ENCODE assay signal across 9 cellular contexts in genomic region chr22:30668306-30668655, GRCh38. TPM values are rescaled to one million over a fixed set of nuclear protein-coding genes. Genes with fewer than 3 reads are reported as not detected.
DNase-seq lines count a peak whose midpoint lies in the region; ATAC-seq, FAIRE-seq and TF ChIP-seq lines count a peak whose summit lies in the region.
"Had no signal": no experiment of that assay in that cellular context is flagged by ENCODE, and none has a peak within 500 bp of the region (broad histone marks: within the 10 kb centered on the region; RNA-seq: fewer than 3 reads in every experiment).

No MANE protein-coding gene starts in this region.

- no peak for FAIRE-seq in keratinocyte (lab: Jason Lieb, UNC)
- FAIRE-seq: colon had no signal

- intact Hi-C loops in activated CD8-positive, alpha-beta T cell treated with anti-CD3 and anti-CD28 coated beads for 36 hours (cut with micrococcal nuclease), result no loop called here

- H4K20me1 ChIP-seq in keratinocyte (ENCODE audit: control insufficient read depth, extremely low read depth, insufficient read depth, low read length), result no peaks in the 10 kb centered on the region

- H3K4me3 ChIP-seq in keratinocyte (ENCODE audit: control insufficient read depth in 2 of 3, extremely low read depth in 1 of 3, insufficient read depth in 2 of 3, low read depth in 1 of 3, low read length in 3 of 3) (peak overlapping the region; percentile 66 to 95 (median 89)), thoracic aorta (peak overlapping the region; percentile 84)

- no peaks in the 10 kb centered on the region for H3K79me2 ChIP-seq in keratinocyte (ENCODE audit: control insufficient read depth, insufficient read depth, low read length)

- H3K4me2 ChIP-seq in keratinocyte (ENCODE audit: control insufficient read depth, extremely low read depth, insufficient read depth, low read depth, low read length), result peak overlapping the region; percentile 98

- H3K36me3 ChIP-seq in keratinocyte (ENCODE audit: control insufficient read depth in 2 of 2, extremely low read depth in 1 of 2, insufficient read depth in 2 of 2, low read length in 2 of 2), result peaks cover 4 to 8% of the 10 kb centered on the region in 2 experiments
- no peaks in the 10 kb centered on the region for H3K36me3 ChIP-seq in thoracic aorta

- POLR2A ChIA-PET in activated CD8-positive, alpha-beta T cell treated with anti-CD3 and anti-CD28 coated beads for 36 hours (lab: Charles Lee), result no interaction called here

- no peaks in the 10 kb centered on the region for H3K9me1 ChIP-seq in keratinocyte (ENCODE audit: control insufficient read depth, extremely low read depth, insufficient read depth, low read length)

- peaks cover 3% of the 10 kb centered on the region for H3K36me3 Mint-ChIP-seq in activated T-cell treated with anti-CD3 and anti-CD28 coated beads, Interleukin-2, amount 50 U/mL, for 4 hours (ENCODE audit: insufficient read depth)
- H3K36me3 Mint-ChIP-seq in activated CD8-positive, alpha-beta T cell treated with anti-CD3 and anti-CD28 coated beads for 36 hours (ENCODE audit: low read depth), result peaks cover 6% of the 10 kb centered on the region

- CTCF ChIA-PET in activated CD8-positive, alpha-beta T cell treated with anti-CD3 and anti-CD28 coated beads for 36 hours (lab: Charles Lee), result interaction anchor here (1.6 to 2.2 kb wide), 3 partner anchors 18 to 34 kb away, joined by 6 to 10 read pairs (median 9); partner anchors contain the start of gene SLC35E4

- dilution Hi-C loops in keratinocyte (cut with MboI; ENCODE audit: extremely low pct_ligation_motif_present, low sequenced_read_pairs), result no loop called here

- peak overlapping the region; percentile 95 for H3K4me3 Mint-ChIP-seq in activated T-cell treated with anti-CD3 and anti-CD28 coated beads, Interleukin-2, amount 50 U/mL, for 4 hours
- peak overlapping the region; percentile 84 for H3K4me3 Mint-ChIP-seq in activated CD8-positive, alpha-beta T cell treated with anti-CD3 and anti-CD28 coated beads for 36 hours

- ATAC-seq in activated T-cell treated with anti-CD3 and anti-CD28 coated beads, Interleukin-2, amount 50 U/mL, for 4 hours, result no peak
- ATAC-seq in activated CD8-positive, alpha-beta T cell treated with anti-CD3 and anti-CD28 coated beads for 36 hours, result no peak
- no peak for ATAC-seq in thoracic aorta (ENCODE audit: insufficient number of reproducible peaks, low FRiP score, low read depth)

- no peaks in the 10 kb centered on the region for H3K27me3 Mint-ChIP-seq in activated T-cell treated with anti-CD3 and anti-CD28 coated beads, Interleukin-2, amount 50 U/mL, for 4 hours (ENCODE audit: low read depth)
- peaks cover 2% of the 10 kb centered on the region for H3K27me3 Mint-ChIP-seq in activated CD8-positive, alpha-beta T cell treated with anti-CD3 and anti-CD28 coated beads for 36 hours

- DNase-seq in activated T-cell treated with anti-CD3 and anti-CD28 coated beads, Interleukin-2, amount 50 U/mL, for 4 hours, result no peak
- DNase-seq in activated T-cell treated with anti-CD3 and anti-CD28 coated beads for 4 hours (no peak), keratinocyte (ENCODE audit: low read depth, low spot score) (no peak), thoracic aorta (ENCODE audit: low spot score) (no peak), ureter (ENCODE audit: low spot score) (no peak), SHP77 treated with DMSO at 0.1 percent for 48 hours (lab: John Stamatoyannopoulos, UW) (no peak), glomerular visceral epithelial cell (ENCODE audit: extremely low spot score) (no peak)
- DNase-seq in activated CD8-positive, alpha-beta T cell treated with anti-CD3 and anti-CD28 coated beads for 36 hours, result no peak

- no peak overlapping the region for H3K27ac Mint-ChIP-seq in activated CD8-positive, alpha-beta T cell treated with anti-CD3 and anti-CD28 coated beads for 36 hours

- peaks cover 22% of the 10 kb centered on the region for H3K4me1 Mint-ChIP-seq in activated T-cell treated with anti-CD3 and anti-CD28 coated beads, Interleukin-2, amount 50 U/mL, for 4 hours (ENCODE audit: low read depth)
- H3K4me1 Mint-ChIP-seq in activated CD8-positive, alpha-beta T cell treated with anti-CD3 and anti-CD28 coated beads for 36 hours (ENCODE audit: low read depth), result peaks cover 19% of the 10 kb centered on the region

- H3K4me1 ChIP-seq in keratinocyte (ENCODE audit: control insufficient read depth, extremely low read depth, insufficient read depth, low read length) (peaks cover 21% of the 10 kb centered on the region), thoracic aorta (ENCODE audit: control insufficient read depth in 1 of 2, low read depth in 2 of 2) (peaks cover 0 to 13% of the 10 kb centered on the region in 2 donors)

- H3K9me3 ChIP-seq in keratinocyte (ENCODE audit: control insufficient read depth, low read depth, low read length), result no peaks in the 10 kb centered on the region
- no peaks in the 10 kb centered on the region for H3K9me3 ChIP-seq in thoracic aorta

- H3K27ac ChIP-seq in keratinocyte (ENCODE audit: control insufficient read depth, insufficient read depth, low read length) (peak overlapping the region; percentile 60), thoracic aorta (no peak overlapping the region)

- H3K9me3 Mint-ChIP-seq in activated T-cell treated with anti-CD3 and anti-CD28 coated beads, Interleukin-2, amount 50 U/mL, for 4 hours, result no peaks in the 10 kb centered on the region
- no peaks in the 10 kb centered on the region for H3K9me3 Mint-ChIP-seq in activated CD8-positive, alpha-beta T cell treated with anti-CD3 and anti-CD28 coated beads for 36 hours

- H2AFZ ChIP-seq in keratinocyte (ENCODE audit: control insufficient read depth, low read length), result peak overlapping the region; percentile 98

- H3K27me3 ChIP-seq in keratinocyte (ENCODE audit: control insufficient read depth, extremely low read depth, insufficient read depth, low read length) (no peaks in the 10 kb centered on the region), thoracic aorta (replicated peaks; ENCODE audit: insufficient read depth) (no peaks in the 10 kb centered on the region)

- peak overlapping the region; percentile 83 for H3K9ac ChIP-seq in keratinocyte (ENCODE audit: control insufficient read depth, extremely low read depth, insufficient read depth, low read length)

- TF ChIP-seq CTCF in activated CD8-positive, alpha-beta T cell treated with anti-CD3 and anti-CD28 coated beads for 36 hours (IDR thresholded peaks at IDR 0.05), result no peak
- TF ChIP-seq CTCF in keratinocyte (optimal IDR thresholded peaks at IDR 0.05 in 1 of 3, IDR thresholded peaks at IDR 0.05 in 1 of 3, conservative IDR thresholded peaks at IDR 0.05 in 1 of 3; ENCODE audit: extremely low read depth in 1 of 3, insufficient read depth in 2 of 3, low read length in 3 of 3) (no peak), thoracic aorta (IDR thresholded peaks at IDR 0.05) (no peak)

RNA-seq across cellular contexts. Expression of gene DUSP18, which starts 0.6 kb away (rescaled TPM):
- 1 to 10 TPM; 7.0 to 8.9 (median 7.8) TPM for total RNA-seq in activated T-cell treated with anti-CD3 and anti-CD28 coated beads, Interleukin-2, amount 50 U/mL, for 4 hours
- 1 to 10 TPM; 4.1 to 4.4 TPM for total RNA-seq in activated CD8-positive, alpha-beta T cell treated with anti-CD3 and anti-CD28 coated beads for 36 hours
- polyA plus RNA-seq in keratinocyte, result 12.6 to 21.1 TPM (median 17.9 TPM) in 3 replicates
- polyA plus RNA-seq in keratinocyte (2011; ENCODE audit: low read depth), result 2.4 TPM
- polyA plus RNA-seq in keratinocyte (2011; cell fraction: cytosol; rRNA removed), result 14.7 and 17.9 TPM in 2 replicates
- 29.4 and 37.4 TPM in 2 replicates for polyA plus RNA-seq in keratinocyte (2011; cell fraction: nucleus; rRNA removed)
- 8.4 and 10.6 TPM in 2 replicates for polyA plus RNA-seq in keratinocyte (2012; ENCODE audit: low replicate concordance)
- polyA minus RNA-seq in keratinocyte, result 27.2 to 58.7 TPM (median 36.4 TPM) in 3 replicates
- polyA minus RNA-seq in keratinocyte (2011; cell fraction: cytosol; rRNA and poly(A)+ RNA removed), result 27.8 TPM
- 13.9 and 21.8 TPM in 2 replicates for polyA minus RNA-seq in keratinocyte (2011; cell fraction: nucleus; rRNA and poly(A)+ RNA removed)
- total RNA-seq in thoracic aorta, result 1 to 10 TPM; 4.1 TPM
- total RNA-seq in ureter, result 9.5 TPM

RNA-seq across cellular contexts. Expression of gene OSBP2, which starts 26.4 kb away (rescaled TPM):
- total RNA-seq in activated T-cell treated with anti-CD3 and anti-CD28 coated beads, Interleukin-2, amount 50 U/mL, for 4 hours, result 1 to 10 TPM; 1.2 to 1.3 (median 1.3) TPM
- total RNA-seq in activated CD8-positive, alpha-beta T cell treated with anti-CD3 and anti-CD28 coated beads for 36 hours, result under 1 TPM; 0.58 to 0.72 TPM
- 2.0 to 4.2 TPM (median 3.0 TPM) in 3 replicates for polyA plus RNA-seq in keratinocyte
- polyA plus RNA-seq in keratinocyte (2011; ENCODE audit: low read depth), result 10.7 TPM
- 3.9 and 5.0 TPM in 2 replicates for polyA plus RNA-seq in keratinocyte (2011; cell fraction: cytosol; rRNA removed)
- 3.2 and 3.3 TPM in 2 replicates for polyA plus RNA-seq in keratinocyte (2011; cell fraction: nucleus; rRNA removed)
- 3.6 and 4.4 TPM in 2 replicates for polyA plus RNA-seq in keratinocyte (2012; ENCODE audit: low replicate concordance)
- polyA minus RNA-seq in keratinocyte, result 2.9 to 8.2 TPM (median 5.6 TPM) in 3 replicates
- polyA minus RNA-seq in keratinocyte (2011; cell fraction: cytosol; rRNA and poly(A)+ RNA removed), result 6.7 TPM
- 3.1 and 4.4 TPM in 2 replicates for polyA minus RNA-seq in keratinocyte (2011; cell fraction: nucleus; rRNA and poly(A)+ RNA removed)
- total RNA-seq in thoracic aorta, result 1 to 10 TPM in 1 of 2 donors, under 1 TPM in 1; 0.71 to 3.0 TPM
- 4.3 TPM for total RNA-seq in ureter

RNA-seq across cellular contexts. Expression of gene SLC35E4, which starts 32.7 kb away (rescaled TPM):
- total RNA-seq in activated T-cell treated with anti-CD3 and anti-CD28 coated beads, Interleukin-2, amount 50 U/mL, for 4 hours, result 10 to 100 TPM in 1 of 3 donors, 1 to 10 TPM in 2; 7.3 to 10.9 (median 8.9) TPM
- 1 to 10 TPM; 3.4 to 3.8 TPM for total RNA-seq in activated CD8-positive, alpha-beta T cell treated with anti-CD3 and anti-CD28 coated beads for 36 hours
- 2.3 to 3.5 TPM (median 2.5 TPM) in 3 replicates for polyA plus RNA-seq in keratinocyte
- 1.1 TPM for polyA plus RNA-seq in keratinocyte (2011; ENCODE audit: low read depth)
- 1.4 and 2.5 TPM in 2 replicates for polyA plus RNA-seq in keratinocyte (2011; cell fraction: cytosol; rRNA removed)
- polyA plus RNA-seq in keratinocyte (2011; cell fraction: nucleus; rRNA removed), result 4.0 and 5.1 TPM in 2 replicates
- 3.5 and 3.6 TPM in 2 replicates for polyA plus RNA-seq in keratinocyte (2012; ENCODE audit: low replicate concordance)
- 2.2 to 3.4 TPM (median 2.4 TPM) in 3 replicates for polyA minus RNA-seq in keratinocyte
- polyA minus RNA-seq in keratinocyte (2011; cell fraction: cytosol; rRNA and poly(A)+ RNA removed), result 9.0 TPM
- 5.4 and 5.8 TPM in 2 replicates for polyA minus RNA-seq in keratinocyte (2011; cell fraction: nucleus; rRNA and poly(A)+ RNA removed)
- 10 to 100 TPM; 12.8 to 16.9 TPM for total RNA-seq in thoracic aorta
- total RNA-seq in ureter, result 3.9 TPM
